Comparison of ENCODE assay signal across 11 cellular contexts in the genomic region with DNA sequence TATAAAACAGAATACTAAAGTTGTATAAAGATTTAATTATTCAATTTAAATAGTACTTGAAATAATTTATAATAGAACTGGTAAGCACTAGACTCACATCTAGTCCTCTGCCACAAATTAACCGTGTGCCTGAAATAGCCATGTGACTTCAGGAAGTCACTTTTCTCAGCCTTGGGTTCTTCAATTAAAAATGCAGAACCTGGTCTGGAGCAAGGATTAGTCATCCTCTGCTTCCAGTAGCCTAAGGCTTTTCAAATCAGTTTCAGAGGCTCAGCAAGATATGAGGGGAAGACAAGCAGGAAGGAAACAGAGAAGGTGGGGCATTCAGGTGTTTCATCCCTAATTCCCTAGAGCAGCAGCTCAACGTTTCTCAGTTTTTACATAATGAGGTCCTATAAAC. TPM values are rescaled to one million over a fixed set of nuclear protein-coding genes. Genes with fewer than 3 reads are reported as not detected.
DNase-seq lines count a peak whose midpoint lies in the region; ATAC-seq, FAIRE-seq and TF ChIP-seq lines count a peak whose summit lies in the region.
"Had no signal": no experiment of that assay in that cellular context is flagged by ENCODE, and none has a peak within 500 bp of the region (broad histone marks: within the 10 kb centered on the region; RNA-seq: fewer than 3 reads in every experiment).

No MANE protein-coding gene starts in this region.

- no peak overlapping the region for H3K4me3 Mint-ChIP-seq in endodermal cell

- H3K4me1 ChIP-seq in A549 = peaks cover 46% of the 10 kb centered on the region
- peaks cover 0 to 11% of the 10 kb centered on the region in 2 donors for H3K4me1 ChIP-seq in ascending aorta
- H3K4me1 ChIP-seq in endodermal cell (ENCODE audit: control insufficient read depth, insufficient read depth, low read length) = no peaks in the 10 kb centered on the region
- peaks cover 0 to 31% (median 14%) of the 10 kb centered on the region in 4 donors for H3K4me1 ChIP-seq in tibial artery

- H3K4me3 ChIP-seq in A549 (no peak overlapping the region), foreskin fibroblast (ENCODE audit: low read depth in 1 of 2, low read length in 2 of 2) (no peak overlapping the region), ascending aorta (no peak overlapping the region), endodermal cell (ENCODE audit: low read length) (no peak overlapping the region), tibial artery (no peak overlapping the region)

- DNase-seq in A549 (ENCODE audit: low read depth in 1 of 2, low spot score in 1 of 2) = no peak
- peak; percentile 81 for DNase-seq in OCI-M1 (lab: John Stamatoyannopoulos, UW)
- peak; percentile 30 to 64 for DNase-seq in foreskin fibroblast
- DNase-seq in ascending aorta (ENCODE audit: low spot score in 2 of 2) = no peak
- no peak for DNase-seq in endodermal cell
- no peak for DNase-seq in tibial artery
- DNase-seq: NCI-H2171 treated with DMSO at 0.1 percent for 48 hours; stimulated activated naive CD8-positive, alpha-beta T cell treated with anti-CD3 and anti-CD28 coated beads, Interleukin-15, Interleukin-2, amounts not matched to agents 100 U/mL and 50 U/mL, for 24 hours had no signal

- FAIRE-seq in A549 (lab: Jason Lieb, UNC) = no peak

- H3K36me3 Mint-ChIP-seq in endodermal cell (ENCODE audit: low read depth) = peaks cover 23% of the 10 kb centered on the region

- H3K27ac ChIP-seq in A549 (peak overlapping the region in 1 of 2 experiments; percentile 59; a peak in 1 of 6 replicates), ascending aorta (peak overlapping the region in 1 of 2 donors; percentile 4), endodermal cell (ENCODE audit: low read depth, low read length) (no peak overlapping the region), tibial artery (peak overlapping the region in 1 of 2 donors; percentile 5)
- H3K27ac ChIP-seq: C4-2B had no signal

- no peak for TF ChIP-seq EP300 in A549 (IDR thresholded peaks at IDR 0.05)

- POLR2A ChIA-PET in A549 (lab: Yijun Ruan, JAX) = no interaction called here

- no peaks in the 10 kb centered on the region for H3K9me3 ChIP-seq in A549
- no peaks in the 10 kb centered on the region for H3K9me3 ChIP-seq in ascending aorta
- H3K9me3 ChIP-seq in endodermal cell (ENCODE audit: control insufficient read depth, low read length) = no peaks in the 10 kb centered on the region
- no peaks in the 10 kb centered on the region for H3K9me3 ChIP-seq in tibial artery

- CTCF ChIA-PET in A549 (lab: Yijun Ruan, JAX) = no interaction called here

- H3K9me3 Mint-ChIP-seq in endodermal cell = no peaks in the 10 kb centered on the region

- ATAC-seq in A549 (no peak), GM21447 (IDR thresholded peaks at IDR 0.05; ENCODE audit: unreplicated experiment) (peak; percentile 74), GM21717 (IDR thresholded peaks at IDR 0.05; ENCODE audit: unreplicated experiment) (no peak)
- ATAC-seq: stimulated activated naive CD8-positive, alpha-beta T cell treated with anti-CD3 and anti-CD28 coated beads, Interleukin-15, Interleukin-2, amounts not matched to agents 100 U/mL and 50 U/mL, for 24 hours had no signal

- no peaks in the 10 kb centered on the region for H3K27me3 Mint-ChIP-seq in endodermal cell (ENCODE audit: insufficient read depth)

- H3K27ac Mint-ChIP-seq in endodermal cell = no peak overlapping the region

- 49% methylated on average over 2 of the region's 2 CpGs for WGBS in A549 (ENCODE audit: missing lambda C conversion rate)
- WGBS in endodermal cell (ENCODE audit: insufficient coverage in 1 of 2, insufficient read length in 1 of 2), 2 experiments = 33 to 61% methylated on average over 1 to 2 of the region's 2 CpGs

- H3K27me3 ChIP-seq in ascending aorta (no peaks in the 10 kb centered on the region), endodermal cell (ENCODE audit: control insufficient read depth, insufficient read depth, low read length, poor library complexity, severe bottlenecking) (no peaks in the 10 kb centered on the region), tibial artery (no peaks in the 10 kb centered on the region)

- TF ChIP-seq RAD21 in A549 (conservative IDR thresholded peaks at IDR 0.05 in 1 of 2, IDR thresholded peaks at IDR 0.05 in 1 of 2) = no peak

- no peak for TF ChIP-seq CTCF in A549 (IDR thresholded peaks at IDR 0.05)
- TF ChIP-seq CTCF in foreskin fibroblast (IDR thresholded peaks at IDR 0.05; ENCODE audit: low read depth, low read length) = no peak
- no peak for TF ChIP-seq CTCF in ascending aorta (IDR thresholded peaks at IDR 0.05)
- no peak for TF ChIP-seq CTCF in endodermal cell (conservative IDR thresholded peaks at IDR 0.05)
- TF ChIP-seq CTCF in tibial artery (IDR thresholded peaks at IDR 0.05) = no peak

- no peak overlapping the region for H3K9ac ChIP-seq in endodermal cell (ENCODE audit: extremely low read depth, low read length, poor library complexity, severe bottlenecking)

- intact Hi-C loops in ascending aorta (cut with DNase I) = no loop called here
- intact Hi-C loops in tibial artery (cut with DNase I; ENCODE audit: low total_unique reads) = no loop called here

- TF ChIP-seq POLR2A in A549 (IDR thresholded peaks at IDR 0.05; ENCODE audit: low read length) = no peak

- H3K4me1 Mint-ChIP-seq in endodermal cell = no peaks in the 10 kb centered on the region

- H3K4me2 ChIP-seq in A549 = peak overlapping the region; percentile 64; the same call in 2 of the 3 replicates

- H3K36me3 ChIP-seq in ascending aorta (peaks cover 0 to 4% of the 10 kb centered on the region in 2 donors), endodermal cell (ENCODE audit: control insufficient read depth, insufficient read depth, low read length) (peaks cover 36% of the 10 kb centered on the region), tibial artery (peaks cover 5 to 10% (median 8%) of the 10 kb centered on the region in 3 donors)

TF ChIP-seq in A549, 52 proteins besides CTCF, POLR2A, EP300 and RAD21:
- TF ChIP-seq MAFK (IDR thresholded peaks at IDR 0.05; ENCODE audit: partially characterized antibody) = no peak
- TF ChIP-seq REST (IDR thresholded peaks at IDR 0.05) = no peak
- TF ChIP-seq, protein P1, sequence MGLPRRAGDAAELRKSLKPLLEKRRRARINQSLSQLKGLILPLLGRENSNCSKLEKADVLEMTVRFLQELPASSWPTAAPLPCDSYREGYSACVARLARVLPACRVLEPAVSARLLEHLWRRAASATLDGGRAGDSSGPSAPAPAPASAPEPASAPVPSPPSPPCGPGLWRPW (IDR thresholded peaks at IDR 0.05) = no peak
- TF ChIP-seq RARB (CRISPR knock-in tag; IDR thresholded peaks at IDR 0.05) = no peak
- TF ChIP-seq ZNF302 (CRISPR knock-in tag; IDR thresholded peaks at IDR 0.05) = no peak
- no peak for TF ChIP-seq ZSCAN20 (CRISPR knock-in tag; IDR thresholded peaks at IDR 0.05)

RNA-seq across cellular contexts. Expression of gene DPH5, which starts 23.0 kb away (rescaled TPM):
- polyA plus RNA-seq in A549 (2011; rRNA removed) = 85.3 and 89.7 TPM in 2 replicates
- 28.2 and 30.0 TPM in 2 replicates for polyA plus RNA-seq in A549 (2012; cell fraction: cytosol; rRNA removed)
- polyA plus RNA-seq in A549 (2012; cell fraction: nucleus; rRNA removed) = 11.9 and 22.1 TPM in 2 replicates
- 38.7 to 41.7 TPM (median 40.4 TPM) in 3 replicates for polyA plus RNA-seq in A549 (2017; fragmentation: RNase III; extraction: RNeasy Plus Mini Kit Qiagen cat#74134 plus additional on column Dnase treatment)
- polyA minus RNA-seq in A549 (2011; rRNA and poly(A)+ RNA removed) = 14.8 and 16.4 TPM in 2 replicates
- total RNA-seq in ascending aorta = 1.1 TPM
- 10 to 100 TPM; 38.7 to 40.4 TPM for total RNA-seq in endodermal cell
- polyA plus RNA-seq in endodermal cell (2013, experiment 1 of 2) = 56.0 TPM
- polyA plus RNA-seq in endodermal cell (2013, experiment 2 of 2) = 47.3 TPM

Comparison
In these comparisons a context has a peak if more than half of its experiments do, and no peak if none do; other contexts are left out.
1. DNase-seq: peak in OCI-M1 (single experiment) and foreskin fibroblast (2 of 2); none in A549 (0 of 2), ascending aorta (0 of 2), endodermal cell (single experiment) and tibial artery (0 of 2).
2. RNA of gene DPH5, which starts 23.0 kb away (total RNA-seq): 38.7 to 40.4 TPM in endodermal cell; 1.1 TPM in ascending aorta (single experiment); every median in the first group is over 10 times any median in the second.